In genomic region chr2:134705861-134706586, GRCh38 we compare ENCODE assay signal across 14 cellular contexts. TPM values are rescaled to one million over a fixed set of nuclear protein-coding genes. Genes with fewer than 3 reads are reported as not detected.
DNase-seq lines count a peak whose midpoint lies in the region; ATAC-seq and TF ChIP-seq lines count a peak whose summit lies in the region.
"Had no signal": no experiment of that assay in that cellular context is flagged by ENCODE, and none has a peak within 500 bp of the region (broad histone marks: within the 10 kb centered on the region; RNA-seq: fewer than 3 reads in every experiment).

No MANE protein-coding gene starts in this region.

- H3K27ac ChIP-seq in H9 (ENCODE audit: insufficient read length, low read depth, low read length) = no peak overlapping the region
- H3K27ac ChIP-seq: neutrophil had no signal

- peaks cover 21% of the 10 kb centered on the region for H3K4me1 Mint-ChIP-seq in activated CD8-positive, alpha-beta T cell treated with anti-CD3 and anti-CD28 coated beads, Interleukin-2, amount 10 ng/mL, durations not matched to agents 7 days and 5 days (ENCODE audit: low read depth)
- H3K4me1 Mint-ChIP-seq in activated CD8-positive, alpha-beta T cell treated with anti-CD3 and anti-CD28 coated beads for 36 hours (ENCODE audit: low read depth) = peaks cover 15% of the 10 kb centered on the region
- H3K4me1 Mint-ChIP-seq in H9 (peaks cover 14 to 17% of the 10 kb centered on the region in 2 experiments), neural crest cell (peaks cover 16% of the 10 kb centered on the region)

- peaks cover 3% of the 10 kb centered on the region; the same call in 1 of the 2 replicates for H3K4me1 ChIP-seq in H9 (ENCODE audit: insufficient read depth, low read length)
- H3K4me1 ChIP-seq: HAP-1 had no signal

- H3K23ac ChIP-seq in H9 (ENCODE audit: insufficient read length, low read depth, low read length) = no peak overlapping the region

- H3K27me3 ChIP-seq in H9 (ENCODE audit: insufficient read depth, low read length) = no peaks in the 10 kb centered on the region

- in situ Hi-C loops in GM13977 (cut with MboI; ENCODE audit: low pct_unique_long_range_greater_than_20kb, low sequenced_read_pairs, unreplicated experiment) = no loop called here

- POLR2A ChIA-PET in activated CD8-positive, alpha-beta T cell treated with anti-CD3 and anti-CD28 coated beads, Interleukin-2, amount 10 ng/mL, durations not matched to agents 7 days and 5 days (lab: Charles Lee) = no interaction called here
- POLR2A ChIA-PET in activated CD8-positive, alpha-beta T cell treated with anti-CD3 and anti-CD28 coated beads for 36 hours (lab: Charles Lee) = interaction anchor here (1.1 kb wide), 1 partner anchor 10 kb away, joined by 3 read pairs; no protein-coding TSS in a partner anchor

- no peak overlapping the region for H2BK20ac ChIP-seq in H9 (ENCODE audit: low read depth, low read length, poor library complexity, severe bottlenecking)

- H3K9me3 ChIP-seq in H9 (ENCODE audit: control insufficient read depth, low read depth, low read length) = no peaks in the 10 kb centered on the region
- H3K9me3 ChIP-seq: HAP-1, neutrophil had no signal

- DNase-seq in activated CD8-positive, alpha-beta T cell treated with anti-CD3 and anti-CD28 coated beads, Interleukin-2, amount 10 ng/mL, durations not matched to agents 7 days and 5 days = no peak
- DNase-seq in activated CD8-positive, alpha-beta T cell treated with anti-CD3 and anti-CD28 coated beads for 36 hours = no peak
- peak; percentile 70 for DNase-seq in H9
- DNase-seq in cerebellar cortex (ENCODE audit: low spot score) = peak; percentile 64
- peak; percentile 31 for DNase-seq in neural crest cell (ENCODE audit: low read depth, low spot score)
- DNase-seq in GM13977 (ENCODE audit: low spot score) = no peak
- DNase-seq: ACHN, NCI-H1436 treated with DMSO at 0.1 percent for 48 hours had no signal

- no peak overlapping the region for H2AFZ ChIP-seq in H9 (ENCODE audit: low read length)

- no peak overlapping the region for H2BK5ac ChIP-seq in H9 (ENCODE audit: insufficient read length, low read length)

- no peak overlapping the region for H3K4ac ChIP-seq in H9 (ENCODE audit: low read depth, low read length)

- no peak overlapping the region for H3K14ac ChIP-seq in H9 (ENCODE audit: insufficient read depth, low read length)

- H3K56ac ChIP-seq in H9 (ENCODE audit: insufficient read length, low read depth, low read length) = no peak overlapping the region

- H3K9ac ChIP-seq in H9 (ENCODE audit: extremely low read depth, insufficient read length, low read length) = no peak overlapping the region

- no peak overlapping the region for H2AK5ac ChIP-seq in H9 (ENCODE audit: insufficient read length, low read length)

- intact Hi-C loops in activated CD8-positive, alpha-beta T cell treated with anti-CD3 and anti-CD28 coated beads for 36 hours (cut with micrococcal nuclease) = no loop called here

- no peak overlapping the region for H3K4me3 Mint-ChIP-seq in activated CD8-positive, alpha-beta T cell treated with anti-CD3 and anti-CD28 coated beads, Interleukin-2, amount 10 ng/mL, durations not matched to agents 7 days and 5 days
- H3K4me3 Mint-ChIP-seq in activated CD8-positive, alpha-beta T cell treated with anti-CD3 and anti-CD28 coated beads for 36 hours = no peak overlapping the region
- H3K4me3 Mint-ChIP-seq in H9 (peak overlapping the region in 1 of 2 experiments; percentile 50; a peak in 1 of 5 replicates), neural crest cell (no peak overlapping the region)
- H3K4me3 Mint-ChIP-seq: dendritic cell treated with granulocyte-macrophage colony-stimulating factor and Interleukin-4, amounts not matched to agents 40 ng/mL and 50 ng/mL, for 4 days had no signal

- no peak for ATAC-seq in activated CD8-positive, alpha-beta T cell treated with anti-CD3 and anti-CD28 coated beads, Interleukin-2, amount 10 ng/mL, durations not matched to agents 7 days and 5 days
- no peak for ATAC-seq in activated CD8-positive, alpha-beta T cell treated with anti-CD3 and anti-CD28 coated beads for 36 hours
- no peak for ATAC-seq in GM21515 (IDR thresholded peaks at IDR 0.05; ENCODE audit: unreplicated experiment)
- no peak for ATAC-seq in HG02852 (IDR thresholded peaks at IDR 0.05; ENCODE audit: unreplicated experiment)

- no peak for TF ChIP-seq CTCF in activated CD8-positive, alpha-beta T cell treated with anti-CD3 and anti-CD28 coated beads for 36 hours (IDR thresholded peaks at IDR 0.05)
- no peak for TF ChIP-seq CTCF in H9 (conservative IDR thresholded peaks at IDR 0.05)
- no peak for TF ChIP-seq CTCF in neural crest cell (conservative IDR thresholded peaks at IDR 0.05)
- TF ChIP-seq CTCF in GM13977 (IDR thresholded peaks at IDR 0.05; ENCODE audit: extremely low read depth, insufficient read depth, missing control alignments) = no peak

- H3K27me3 Mint-ChIP-seq in activated CD8-positive, alpha-beta T cell treated with anti-CD3 and anti-CD28 coated beads, Interleukin-2, amount 10 ng/mL, durations not matched to agents 7 days and 5 days (ENCODE audit: low read depth) = peaks cover 51% of the 10 kb centered on the region
- H3K27me3 Mint-ChIP-seq in activated CD8-positive, alpha-beta T cell treated with anti-CD3 and anti-CD28 coated beads for 36 hours = peaks cover 52% of the 10 kb centered on the region
- H3K27me3 Mint-ChIP-seq in H9 (ENCODE audit: low read depth) (peaks cover 11% of the 10 kb centered on the region), neural crest cell (ENCODE audit: low read depth) (peaks cover 18% of the 10 kb centered on the region)

- H3K27ac Mint-ChIP-seq in activated CD8-positive, alpha-beta T cell treated with anti-CD3 and anti-CD28 coated beads, Interleukin-2, amount 10 ng/mL, durations not matched to agents 7 days and 5 days = peak overlapping the region; percentile 56
- no peak overlapping the region for H3K27ac Mint-ChIP-seq in activated CD8-positive, alpha-beta T cell treated with anti-CD3 and anti-CD28 coated beads for 36 hours
- no peak overlapping the region for H3K27ac Mint-ChIP-seq in H9
- H3K27ac Mint-ChIP-seq in neural crest cell (ENCODE audit: unreplicated experiment) = peak overlapping the region; percentile 39
- H3K27ac Mint-ChIP-seq: dendritic cell treated with granulocyte-macrophage colony-stimulating factor and Interleukin-4, amounts not matched to agents 40 ng/mL and 50 ng/mL, for 4 days had no signal

- H3K36me3 Mint-ChIP-seq in activated CD8-positive, alpha-beta T cell treated with anti-CD3 and anti-CD28 coated beads, Interleukin-2, amount 10 ng/mL, durations not matched to agents 7 days and 5 days (ENCODE audit: low read depth) = no peaks in the 10 kb centered on the region
- H3K36me3 Mint-ChIP-seq in activated CD8-positive, alpha-beta T cell treated with anti-CD3 and anti-CD28 coated beads for 36 hours (ENCODE audit: low read depth) = no peaks in the 10 kb centered on the region
- H3K36me3 Mint-ChIP-seq in H9 (ENCODE audit: insufficient read depth in 1 of 3, low read depth in 3 of 3) (no peaks in the 10 kb centered on the region; a peak in 1 of 7 replicates), neural crest cell (ENCODE audit: low read depth) (no peaks in the 10 kb centered on the region)

- no CpG with 5 or more reads among the region's 21 CpGs for WGBS in H9 (ENCODE audit: extremely low coverage, insufficient read length, low lambda C conversion rate)

- CTCF ChIA-PET in activated CD8-positive, alpha-beta T cell treated with anti-CD3 and anti-CD28 coated beads, Interleukin-2, amount 10 ng/mL, durations not matched to agents 7 days and 5 days (lab: Charles Lee) = no interaction called here
- CTCF ChIA-PET in activated CD8-positive, alpha-beta T cell treated with anti-CD3 and anti-CD28 coated beads for 36 hours (lab: Charles Lee) = interaction anchor here (1.3 kb wide), 1 partner anchor 255 kb away, joined by 3 read pairs; no protein-coding TSS in a partner anchor

- H2BK120ac ChIP-seq in H9 (ENCODE audit: low read depth, low read length, poor library complexity, severe bottlenecking) = no peak overlapping the region

- H3K79me2 ChIP-seq in H9 (ENCODE audit: insufficient read depth, low read length) = no peaks in the 10 kb centered on the region

- no peak overlapping the region for H3K18ac ChIP-seq in H9 (ENCODE audit: insufficient read length, low read depth, low read length)

- no peaks in the 10 kb centered on the region for H3K9me3 Mint-ChIP-seq in activated CD8-positive, alpha-beta T cell treated with anti-CD3 and anti-CD28 coated beads, Interleukin-2, amount 10 ng/mL, durations not matched to agents 7 days and 5 days (ENCODE audit: insufficient read depth)
- H3K9me3 Mint-ChIP-seq in activated CD8-positive, alpha-beta T cell treated with anti-CD3 and anti-CD28 coated beads for 36 hours = no peaks in the 10 kb centered on the region
- no peaks in the 10 kb centered on the region for H3K9me3 Mint-ChIP-seq in H9
- no peaks in the 10 kb centered on the region for H3K9me3 Mint-ChIP-seq in neural crest cell
- H3K9me3 Mint-ChIP-seq: dendritic cell treated with granulocyte-macrophage colony-stimulating factor and Interleukin-4, amounts not matched to agents 40 ng/mL and 50 ng/mL, for 4 days had no signal

- no peak overlapping the region for H4K91ac ChIP-seq in H9 (ENCODE audit: insufficient read length, low read depth, low read length)

- no peak overlapping the region for H4K5ac ChIP-seq in H9 (ENCODE audit: insufficient read length, low read depth, low read length)

- H3T11ph ChIP-seq in H9 (ENCODE audit: low read length) = no peak overlapping the region

- no peak overlapping the region for H3K4me2 ChIP-seq in H9 (ENCODE audit: insufficient read depth, insufficient read length, low read length)
- H3K4me2 ChIP-seq: smooth muscle cell had no signal

- H2BK15ac ChIP-seq in H9 (ENCODE audit: low read depth, low read length) = no peak overlapping the region

- H4K8ac ChIP-seq in H9 (replicated peaks; ENCODE audit: insufficient read length, low read depth, low read length) = no peak overlapping the region

- no peaks in the 10 kb centered on the region for H4K20me1 ChIP-seq in H9 (ENCODE audit: control insufficient read depth, insufficient read depth, insufficient read length)

- no peaks in the 10 kb centered on the region for H3K79me1 ChIP-seq in H9 (ENCODE audit: insufficient read depth, low read depth, low read length, poor library complexity, severe bottlenecking)

- H2BK12ac ChIP-seq in H9 (ENCODE audit: insufficient read length, low read depth, low read length) = no peak overlapping the region

- no peaks in the 10 kb centered on the region for H3K23me2 ChIP-seq in H9 (ENCODE audit: insufficient read length, low read depth, low read length, poor library complexity, severe bottlenecking)

RNA-seq across cellular contexts. Expression of gene TMEM163, which starts 12.8 kb away (rescaled TPM):
- under 1 TPM in 1 of 2 experiments, not detected in 1; 0.23 TPM for total RNA-seq in activated CD8-positive, alpha-beta T cell treated with anti-CD3 and anti-CD28 coated beads, Interleukin-2, amount 10 ng/mL, durations not matched to agents 7 days and 5 days
- not detected for total RNA-seq in activated CD8-positive, alpha-beta T cell treated with anti-CD3 and anti-CD28 coated beads for 36 hours
- total RNA-seq in H9 (2021) = 0.39 and 0.66 TPM in 2 replicates
- 0.71 and 1.0 TPM in 2 replicates for total RNA-seq in neural crest cell
- total RNA-seq: smooth muscle cell had no signal

Comparison
In these comparisons a context has a peak if more than half of its experiments do, and no peak if none do; other contexts are left out.
1. H3K27ac Mint-ChIP-seq: peak in activated CD8-positive, alpha-beta T cell treated with anti-CD3 and anti-CD28 coated beads, Interleukin-2, amount 10 ng/mL, durations not matched to agents 7 days and 5 days (single experiment) and neural crest cell (single experiment); none in activated CD8-positive, alpha-beta T cell treated with anti-CD3 and anti-CD28 coated beads for 36 hours (single experiment) and H9 (0 of 3).
2. DNase-seq: peak in H9 (single experiment), cerebellar cortex (single experiment) and neural crest cell (single experiment); none in activated CD8-positive, alpha-beta T cell treated with anti-CD3 and anti-CD28 coated beads, Interleukin-2, amount 10 ng/mL, durations not matched to agents 7 days and 5 days (single experiment), activated CD8-positive, alpha-beta T cell treated with anti-CD3 and anti-CD28 coated beads for 36 hours (single experiment) and GM13977 (single experiment).